ENCODE assay signal across 1 cellular context in the genomic region with DNA sequence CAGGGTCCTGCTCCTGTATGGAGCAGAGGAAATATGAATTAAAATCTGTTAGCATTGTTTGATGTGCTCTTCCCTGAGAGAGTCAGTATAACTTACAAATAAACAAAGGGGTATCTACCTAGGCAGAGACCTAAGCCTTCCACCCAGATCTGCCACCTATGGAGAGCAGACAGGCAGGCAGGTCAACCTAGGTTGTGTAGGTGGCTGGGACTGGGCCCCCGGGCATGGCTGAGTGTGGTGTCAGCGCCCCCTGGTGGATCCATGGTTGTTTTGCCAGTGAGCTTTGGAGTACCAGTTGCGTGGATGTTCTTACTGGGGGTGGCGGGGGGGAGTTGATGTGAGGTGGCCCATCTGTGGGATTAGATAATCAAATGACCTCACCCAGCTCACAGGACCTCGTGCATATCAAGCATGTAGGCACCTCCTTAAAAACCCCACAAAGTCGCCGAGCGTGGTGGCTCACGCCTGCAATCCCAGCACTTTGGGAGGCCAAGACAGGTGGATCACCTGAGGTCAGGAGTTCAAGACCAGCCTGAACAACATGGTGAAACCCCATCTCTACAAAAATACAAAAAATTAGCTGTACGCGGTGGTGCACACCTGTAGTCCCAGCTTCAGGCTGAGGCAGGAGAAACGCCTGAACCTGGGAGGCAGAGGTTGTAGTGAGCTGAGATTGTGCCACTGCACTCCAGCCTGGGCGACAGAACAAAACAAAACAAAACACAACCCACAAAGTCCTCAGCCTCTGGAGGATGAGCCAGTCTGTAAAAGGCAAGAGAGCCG.
TF ChIP-seq lines count a peak whose summit lies in the region.

No MANE protein-coding gene starts in this region.

TF ChIP-seq in HEK293, 187 proteins besides CTCF, POLR2A, EP300 and RAD21 (continued from another document):
- TF ChIP-seq, protein P1, sequence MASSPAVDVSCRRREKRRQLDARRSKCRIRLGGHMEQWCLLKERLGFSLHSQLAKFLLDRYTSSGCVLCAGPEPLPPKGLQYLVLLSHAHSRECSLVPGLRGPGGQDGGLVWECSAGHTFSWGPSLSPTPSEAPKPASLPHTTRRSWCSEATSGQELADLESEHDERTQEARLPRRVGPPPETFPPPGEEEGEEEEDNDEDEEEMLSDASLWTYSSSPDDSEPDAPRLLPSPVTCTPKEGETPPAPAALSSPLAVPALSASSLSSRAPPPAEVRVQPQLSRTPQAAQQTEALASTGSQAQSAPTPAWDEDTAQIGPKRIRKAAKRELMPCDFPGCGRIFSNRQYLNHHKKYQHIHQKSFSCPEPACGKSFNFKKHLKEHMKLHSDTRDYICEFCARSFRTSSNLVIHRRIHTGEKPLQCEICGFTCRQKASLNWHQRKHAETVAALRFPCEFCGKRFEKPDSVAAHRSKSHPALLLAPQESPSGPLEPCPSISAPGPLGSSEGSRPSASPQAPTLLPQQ (tag by site-specific recombination; IDR thresholded peaks at IDR 0.05), result peak; percentile 58; the same call in 1 of the 2 replicates
- no peak for TF ChIP-seq ZNF561 (tag by site-specific recombination; IDR thresholded peaks at IDR 0.05; ENCODE audit: borderline replicate concordance)
- TF ChIP-seq, protein P2, sequence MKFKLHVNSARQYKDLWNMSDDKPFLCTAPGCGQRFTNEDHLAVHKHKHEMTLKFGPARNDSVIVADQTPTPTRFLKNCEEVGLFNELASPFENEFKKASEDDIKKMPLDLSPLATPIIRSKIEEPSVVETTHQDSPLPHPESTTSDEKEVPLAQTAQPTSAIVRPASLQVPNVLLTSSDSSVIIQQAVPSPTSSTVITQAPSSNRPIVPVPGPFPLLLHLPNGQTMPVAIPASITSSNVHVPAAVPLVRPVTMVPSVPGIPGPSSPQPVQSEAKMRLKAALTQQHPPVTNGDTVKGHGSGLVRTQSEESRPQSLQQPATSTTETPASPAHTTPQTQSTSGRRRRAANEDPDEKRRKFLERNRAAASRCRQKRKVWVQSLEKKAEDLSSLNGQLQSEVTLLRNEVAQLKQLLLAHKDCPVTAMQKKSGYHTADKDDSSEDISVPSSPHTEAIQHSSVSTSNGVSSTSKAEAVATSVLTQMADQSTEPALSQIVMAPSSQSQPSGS (tag by site-specific recombination; IDR thresholded peaks at IDR 0.05; ENCODE audit: low read depth), result peak; percentile 42; the same call in 1 of the 2 replicates
- TF ChIP-seq KLF8 (tag by site-specific recombination; IDR thresholded peaks at IDR 0.05), result 0 out of 2 replicates have a peak, but pooled peaks have one; percentile 28
- TF ChIP-seq EGR2 (tag by site-specific recombination; IDR thresholded peaks at IDR 0.05; ENCODE audit: low read depth), result peak; percentile 94
- peak; percentile 86 for TF ChIP-seq ZNF654 (tag by site-specific recombination; IDR thresholded peaks at IDR 0.05; ENCODE audit: low read depth)
- TF ChIP-seq ZNF785 (tag by site-specific recombination; IDR thresholded peaks at IDR 0.05), result no peak
- TF ChIP-seq HOXA7 (CRISPR knock-in tag; IDR thresholded peaks at IDR 0.05; ENCODE audit: borderline replicate concordance), result no peak
- TF ChIP-seq, protein P3, sequence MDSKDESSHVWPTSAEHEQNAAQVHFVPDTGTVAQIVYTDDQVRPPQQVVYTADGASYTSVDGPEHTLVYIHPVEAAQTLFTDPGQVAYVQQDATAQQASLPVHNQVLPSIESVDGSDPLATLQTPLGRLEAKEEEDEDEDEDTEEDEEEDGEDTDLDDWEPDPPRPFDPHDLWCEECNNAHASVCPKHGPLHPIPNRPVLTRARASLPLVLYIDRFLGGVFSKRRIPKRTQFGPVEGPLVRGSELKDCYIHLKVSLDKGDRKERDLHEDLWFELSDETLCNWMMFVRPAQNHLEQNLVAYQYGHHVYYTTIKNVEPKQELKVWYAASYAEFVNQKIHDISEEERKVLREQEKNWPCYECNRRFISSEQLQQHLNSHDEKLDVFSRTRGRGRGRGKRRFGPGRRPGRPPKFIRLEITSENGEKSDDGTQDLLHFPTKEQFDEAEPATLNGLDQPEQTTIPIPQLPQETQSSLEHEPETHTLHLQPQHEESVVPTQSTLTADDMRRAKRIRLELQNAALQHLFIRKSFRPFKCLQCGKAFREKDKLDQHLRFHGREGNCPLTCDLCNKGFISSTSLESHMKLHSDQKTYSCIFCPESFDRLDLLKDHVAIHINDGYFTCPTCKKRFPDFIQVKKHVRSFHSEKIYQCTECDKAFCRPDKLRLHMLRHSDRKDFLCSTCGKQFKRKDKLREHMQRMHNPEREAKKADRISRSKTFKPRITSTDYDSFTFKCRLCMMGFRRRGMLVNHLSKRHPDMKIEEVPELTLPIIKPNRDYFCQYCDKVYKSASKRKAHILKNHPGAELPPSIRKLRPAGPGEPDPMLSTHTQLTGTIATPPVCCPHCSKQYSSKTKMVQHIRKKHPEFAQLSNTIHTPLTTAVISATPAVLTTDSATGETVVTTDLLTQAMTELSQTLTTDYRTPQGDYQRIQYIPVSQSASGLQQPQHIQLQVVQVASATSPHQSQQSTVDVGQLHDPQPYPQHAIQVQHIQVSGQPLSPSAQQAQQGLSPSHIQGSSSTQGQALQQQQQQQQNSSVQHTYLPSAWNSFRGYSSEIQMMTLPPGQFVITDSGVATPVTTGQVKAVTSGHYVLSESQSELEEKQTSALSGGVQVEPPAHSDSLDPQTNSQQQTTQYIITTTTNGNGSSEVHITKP (tag by site-specific recombination; IDR thresholded peaks at IDR 0.05), result peak; percentile 78
- TF ChIP-seq, protein P4, sequence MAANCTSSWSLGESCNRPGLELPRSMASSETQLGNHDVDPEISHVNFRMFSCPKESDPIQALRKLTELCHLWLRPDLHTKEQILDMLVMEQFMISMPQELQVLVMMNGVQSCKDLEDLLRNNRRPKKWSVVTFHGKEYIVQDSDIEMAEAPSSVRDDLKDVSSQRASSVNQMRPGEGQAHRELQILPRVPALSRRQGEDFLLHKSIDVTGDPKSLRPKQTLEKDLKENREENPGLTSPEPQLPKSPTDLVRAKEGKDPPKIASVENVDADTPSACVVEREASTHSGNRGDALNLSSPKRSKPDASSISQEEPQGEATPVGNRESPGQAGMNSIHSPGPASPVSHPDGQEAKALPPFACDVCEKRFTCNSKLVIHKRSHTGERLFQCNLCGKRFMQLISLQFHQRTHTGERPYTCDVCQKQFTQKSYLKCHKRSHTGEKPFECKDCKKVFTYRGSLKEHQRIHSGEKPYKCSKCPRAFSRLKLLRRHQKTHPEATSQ (tag by site-specific recombination; IDR thresholded peaks at IDR 0.05), result no peak
